9 cellular contexts compared by ENCODE assay signal in the genomic region with DNA sequence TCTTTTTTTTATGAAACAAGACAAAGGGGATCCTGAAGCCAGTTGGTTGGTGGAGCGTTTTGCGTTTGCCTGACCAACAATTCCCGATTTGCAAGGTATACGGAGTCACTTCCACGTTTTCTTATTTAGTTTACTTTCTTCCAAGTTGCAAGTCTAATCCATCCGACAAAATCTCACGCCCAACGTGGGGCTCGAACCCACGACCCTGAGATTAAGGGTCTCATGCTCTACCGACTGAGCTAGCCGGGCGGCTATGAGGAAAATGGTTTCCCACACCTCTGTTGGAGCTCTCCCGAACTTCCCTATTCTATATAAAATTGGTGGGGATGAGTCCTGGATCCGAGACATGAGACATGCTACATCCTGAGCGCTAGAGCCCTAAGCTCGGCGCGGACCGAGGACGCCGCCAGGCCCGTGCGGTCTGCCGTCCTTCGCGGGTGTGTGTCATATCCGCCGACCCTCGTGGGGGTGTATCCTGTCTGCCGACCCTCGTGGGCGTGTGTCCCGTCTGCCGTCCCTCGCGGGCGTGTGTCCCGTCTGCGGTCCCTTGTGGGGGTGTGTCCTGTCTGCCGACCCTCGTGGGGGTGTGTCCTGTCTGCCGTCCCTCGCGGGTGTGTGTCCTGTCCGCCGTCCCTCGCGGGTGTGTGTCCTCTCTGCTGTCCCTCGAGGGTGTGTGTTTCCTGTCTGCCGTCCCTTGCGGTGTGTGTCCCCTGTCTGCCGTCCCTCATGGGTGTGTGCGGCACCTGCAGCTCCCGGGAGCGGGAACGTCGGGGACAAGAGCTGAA. TPM values are rescaled to one million over a fixed set of nuclear protein-coding genes. Genes with fewer than 3 reads are reported as not detected.
DNase-seq lines count a peak whose midpoint lies in the region; ATAC-seq, FAIRE-seq and TF ChIP-seq lines count a peak whose summit lies in the region.
"Had no signal": no experiment of that assay in that cellular context is flagged by ENCODE, and none has a peak within 500 bp of the region (broad histone marks: within the 10 kb centered on the region; RNA-seq: fewer than 3 reads in every experiment).

No MANE protein-coding gene starts in this region.

- TF ChIP-seq EP300 in gastroesophageal sphincter (IDR thresholded peaks at IDR 0.05): no peak

- H3K9ac ChIP-seq in KMS-11: no peak overlapping the region

- intact Hi-C loops in vagina (cut with DNase I): no loop called here

- H3K4me1 ChIP-seq in KMS-11 (ENCODE audit: low read depth, poor library complexity, severe bottlenecking) (peaks cover 19% of the 10 kb centered on the region), gastroesophageal sphincter (peaks cover 0 to 33% (median 0%) of the 10 kb centered on the region in 3 donors), vagina (peaks cover 17% of the 10 kb centered on the region)

- DNase-seq in COR-L47 (lab: John Stamatoyannopoulos, UW) (peak; percentile 76), RCC 7860 (ENCODE audit: low spot score) (peak; percentile 99), non-pigmented ciliary epithelial cell (ENCODE audit: low read depth) (peak; percentile 97), vagina (ENCODE audit: extremely low spot score in 2 of 2) (no peak)
- peak; percentile 40 for DNase-seq in activated naive CD4-positive, alpha-beta T cell treated with Interleukin-2 at 50 U/mL for 16 hours

- no peak for TF ChIP-seq CTCF in KMS-11 (conservative IDR thresholded peaks at IDR 0.05; ENCODE audit: low read depth, low read length)
- TF ChIP-seq CTCF in gastroesophageal sphincter (IDR thresholded peaks at IDR 0.05): no peak
- no peak for TF ChIP-seq CTCF in vagina (IDR thresholded peaks at IDR 0.05)

- H3K9me3 ChIP-seq in gastroesophageal sphincter: peaks cover 0 to 9% (median 0%) of the 10 kb centered on the region in 3 donors
- no peaks in the 10 kb centered on the region for H3K9me3 ChIP-seq in vagina

- ATAC-seq in gastroesophageal sphincter: peak; percentile 7
- no peak for ATAC-seq in HG03520 (IDR thresholded peaks at IDR 0.05; ENCODE audit: unreplicated experiment)

- H3K79me2 ChIP-seq in KMS-11 (ENCODE audit: insufficient read depth, low read depth): no peaks in the 10 kb centered on the region

- 4% methylated on average over 8 of the region's 58 CpGs; no CpG with 5 or more reads in 1 of the 2 donors for WGBS in gastroesophageal sphincter (ENCODE audit: low coverage in 1 of 2), 2 donors

- H3K27me3 ChIP-seq in KMS-11 (ENCODE audit: insufficient read depth, low read depth) (no peaks in the 10 kb centered on the region), gastroesophageal sphincter (peaks cover 26% of the 10 kb centered on the region), vagina (no peaks in the 10 kb centered on the region)

- H3K27ac ChIP-seq in KMS-11 (no peak overlapping the region), gastroesophageal sphincter (peak overlapping the region; percentile 45 to 95 (median 89)), vagina (peak overlapping the region; percentile 87)

- H3K4me3 ChIP-seq in KMS-11 (IDR thresholded peaks at IDR 0.05; ENCODE audit: insufficient read depth, low read depth, low read length) (no peak overlapping the region), gastroesophageal sphincter (peak overlapping the region; percentile 68 to 91), vagina (peak overlapping the region; percentile 60 to 77)

- no peaks in the 10 kb centered on the region for H4K20me1 ChIP-seq in KMS-11 (ENCODE audit: insufficient read depth)

- H2AFZ ChIP-seq in KMS-11 (ENCODE audit: low read depth): peak overlapping the region; percentile 77; the same call in 1 of the 2 replicates

- FAIRE-seq in RCC 7860 (lab: Jason Lieb, UNC): peak; percentile 72

- H3K36me3 ChIP-seq in KMS-11 (ENCODE audit: insufficient read depth) (no peaks in the 10 kb centered on the region), gastroesophageal sphincter (no peaks in the 10 kb centered on the region), vagina (no peaks in the 10 kb centered on the region)

- TF ChIP-seq POLR2A in gastroesophageal sphincter (IDR thresholded peaks at IDR 0.05) (no peak), vagina (IDR thresholded peaks at IDR 0.05) (no peak)

- peak overlapping the region; percentile 68; the same call in 1 of the 2 replicates for H3K4me2 ChIP-seq in KMS-11

RNA-seq across cellular contexts. Expression of gene ZNF213, which starts 22.6 kb away (rescaled TPM):
- total RNA-seq in gastroesophageal sphincter (10 to 100 TPM in 2 of 4 donors, 1 to 10 TPM in 2; 3.6 to 22.3 (median 12.2) TPM), vagina (7.6 TPM)

RNA-seq across cellular contexts. Expression of gene OR1F1, which starts 30.6 kb away (rescaled TPM):
- total RNA-seq in gastroesophageal sphincter (not detected), vagina (not detected)
- total RNA-seq: T-helper 1 cell treated with Interleukin-12 subunit alpha and Interleukin-12 subunit beta and Interleukin-4 antibody, amounts not matched to agents 30 ng/mL and 1 ng/mL, for 36 hours had no signal

RNA-seq across cellular contexts. Expression of gene ZNF205, which starts 45.0 kb away (rescaled TPM):
- total RNA-seq in gastroesophageal sphincter: 10 to 100 TPM; 11.6 to 25.8 (median 20.4) TPM
- total RNA-seq in vagina: 14.2 TPM

RNA-seq across cellular contexts. Expression of gene ZSCAN10, which starts 58.3 kb away (rescaled TPM):
- total RNA-seq in gastroesophageal sphincter (1 to 10 TPM in 1 of 4 donors, not detected in 3; 1.7 TPM), vagina (not detected)

Comparison
In these comparisons a context has a peak if more than half of its experiments do, and no peak if none do; other contexts are left out.
1. DNase-seq: peak in COR-L47 (single experiment), RCC 7860 (single experiment), activated naive CD4-positive, alpha-beta T cell treated with Interleukin-2 at 50 U/mL for 16 hours (single experiment) and non-pigmented ciliary epithelial cell (single experiment); none in vagina (0 of 2).